Comparison of ENCODE assay signal across 12 cellular contexts in genomic region chr13:44218501-44219240, GRCh38.
DNase-seq lines count a peak whose midpoint lies in the region; ATAC-seq and TF ChIP-seq lines count a peak whose summit lies in the region.
"Had no signal": no experiment of that assay in that cellular context is flagged by ENCODE, and none has a peak within 500 bp of the region (broad histone marks: within the 10 kb centered on the region; RNA-seq: fewer than 3 reads in every experiment).

No MANE protein-coding gene starts in this region.

- H3K18ac ChIP-seq in mesenchymal stem cell (ENCODE audit: low read depth in 1 of 2, low read length in 2 of 2), result peak overlapping the region in 1 of 2 experiments; percentile 43

- no peak overlapping the region for H2BK15ac ChIP-seq in mesenchymal stem cell (ENCODE audit: low read depth, poor library complexity, severe bottlenecking)

- in situ Hi-C loops in GM13976 (cut with MboI; ENCODE audit: low sequenced_read_pairs, unreplicated experiment), result no loop called here

- H3K4me1 ChIP-seq in mesenchymal stem cell (ENCODE audit: control insufficient read depth, insufficient read depth, low read depth, low read length) (no peaks in the 10 kb centered on the region), aorta (ENCODE audit: control insufficient read depth in 1 of 2, insufficient read depth in 2 of 2, low read length in 2 of 2) (peaks cover 0 to 1% of the 10 kb centered on the region in 2 donors)

- peak; percentile 87 for ATAC-seq in aorta (ENCODE audit: low FRiP score)
- ATAC-seq in HG02981 (IDR thresholded peaks at IDR 0.05; ENCODE audit: unreplicated experiment), result no peak
- ATAC-seq: GM23338 had no signal

- H3K36me3 ChIP-seq in mesenchymal stem cell (ENCODE audit: control insufficient read depth in 1 of 2, insufficient read depth in 2 of 2, low read depth in 1 of 2, low read length in 2 of 2), result no peaks in the 10 kb centered on the region
- no peaks in the 10 kb centered on the region for H3K36me3 ChIP-seq in aorta (ENCODE audit: control insufficient read depth in 1 of 2, insufficient read depth in 2 of 2, low read length in 1 of 2)

- DNase-seq in SIG-M5 treated with dmso at 0.1 percent for 504 hours (lab: John Stamatoyannopoulos, UW; ENCODE audit: unreplicated experiment) (peak; percentile 13), SIG-M5 (lab: John Stamatoyannopoulos, UW) (no peak), caudate nucleus (lab: John Stamatoyannopoulos, UW) (peak in 20 of 61 donors; percentile 7 to 72 (median 24)), mesenchymal stem cell (no peak), aorta (peak; percentile 85 to 86), GM13976 (ENCODE audit: low spot score) (no peak)
- no peak for DNase-seq in NK-92 treated with Interleukin-12 subunit alpha and Interleukin-12 subunit beta, amount 100 ng/mL, for 24 hours (lab: John Stamatoyannopoulos, UW)
- DNase-seq: activated T-cell treated with anti-CD3 and anti-CD28 coated beads for 4 hours, naive B cell, RPMI8226 had no signal

- intact Hi-C loops in aorta (cut with DNase I), result no loop called here

- no peak overlapping the region for H3K23ac ChIP-seq in mesenchymal stem cell (ENCODE audit: low read length in 2 of 2)

- no peak overlapping the region for H2AK5ac ChIP-seq in mesenchymal stem cell (ENCODE audit: low read length, severe bottlenecking)

- no peak overlapping the region for H2BK5ac ChIP-seq in mesenchymal stem cell (ENCODE audit: low read depth, low read length, poor library complexity, severe bottlenecking)

- H3K9ac ChIP-seq in mesenchymal stem cell (ENCODE audit: low read length), result no peak overlapping the region

- no peaks in the 10 kb centered on the region for H3K27me3 ChIP-seq in mesenchymal stem cell (ENCODE audit: control insufficient read depth in 1 of 2, insufficient read depth in 1 of 2, low read length in 2 of 2)
- no peaks in the 10 kb centered on the region for H3K27me3 ChIP-seq in aorta (ENCODE audit: control insufficient read depth in 1 of 2, insufficient read depth in 2 of 2, low read length in 1 of 2)

- H3K27ac ChIP-seq in caudate nucleus (ENCODE audit: low read depth, low read length) (peak overlapping the region; percentile 71), mesenchymal stem cell (ENCODE audit: low read length, poor library complexity, severe bottlenecking) (no peak overlapping the region), aorta (ENCODE audit: low read depth in 1 of 2, low read length in 2 of 2) (peak overlapping the region in 1 of 2 donors; percentile 62)

- H3K4me2 ChIP-seq in mesenchymal stem cell (ENCODE audit: low read length, poor library complexity, severe bottlenecking), result no peak overlapping the region
- H3K4me2 ChIP-seq: GM23338 had no signal

- H3K9me3 ChIP-seq in mesenchymal stem cell (ENCODE audit: control insufficient read depth, low read length) (no peaks in the 10 kb centered on the region), aorta (ENCODE audit: control insufficient read depth, low read length) (no peaks in the 10 kb centered on the region)

- 86% methylated on average over 10 of the region's 10 CpGs for WGBS in mesenchymal stem cell
- 11 to 15% methylated on average over 10 of the region's 10 CpGs for WGBS in aorta, 2 donors

- peak overlapping the region; percentile 9 to 20 for H3K4ac ChIP-seq in mesenchymal stem cell (ENCODE audit: low read depth in 1 of 2, low read length in 2 of 2)

- H3K14ac ChIP-seq in mesenchymal stem cell (ENCODE audit: low read length in 2 of 2), result no peak overlapping the region

- H2BK120ac ChIP-seq in mesenchymal stem cell (ENCODE audit: low read depth, low read length), result no peak overlapping the region

- no peaks in the 10 kb centered on the region for H3K79me1 ChIP-seq in mesenchymal stem cell (replicated peaks; ENCODE audit: low read length, poor library complexity, severe bottlenecking)

- no peak for TF ChIP-seq CTCF in GM13976 (IDR thresholded peaks at IDR 0.05; ENCODE audit: borderline replicate concordance, control extremely low read depth, extremely low read depth, insufficient read depth, missing control alignments)

- no peak overlapping the region for H2BK12ac ChIP-seq in mesenchymal stem cell (ENCODE audit: low read length in 2 of 2)

- H3K4me3 ChIP-seq in mesenchymal stem cell (ENCODE audit: insufficient read depth in 1 of 2, low read depth in 1 of 2, low read length in 2 of 2), result no peak overlapping the region
- H3K4me3 ChIP-seq in aorta (ENCODE audit: low read length in 2 of 2), result no peak overlapping the region
- H3K4me3 ChIP-seq: GM23338 had no signal

- no peak overlapping the region for H4K91ac ChIP-seq in mesenchymal stem cell (ENCODE audit: low read length)

- H4K8ac ChIP-seq in mesenchymal stem cell (ENCODE audit: low read length), result no peak overlapping the region

- no peak overlapping the region for H2AFZ ChIP-seq in mesenchymal stem cell (ENCODE audit: low read depth, low read length)
- H2AFZ ChIP-seq: GM23338 had no signal

Comparison
In these comparisons a context has a peak if more than half of its experiments do, and no peak if none do; other contexts are left out.
1. DNase-seq: peak in SIG-M5 treated with dmso at 0.1 percent for 504 hours (single experiment) and aorta (2 of 2); none in SIG-M5 (single experiment), mesenchymal stem cell (single experiment), NK-92 treated with Interleukin-12 subunit alpha and Interleukin-12 subunit beta, amount 100 ng/mL, for 24 hours (single experiment) and GM13976 (single experiment).